23 cellular contexts compared by ENCODE assay signal in genomic region chr6:12439296-12439695, GRCh38.
"Had no signal": no experiment of that assay in that cellular context is flagged by ENCODE, and none has a peak within 500 bp of the region (broad histone marks: within the 10 kb centered on the region; RNA-seq: fewer than 3 reads in every experiment).

No MANE protein-coding gene starts in this region.

- H3K36me3 Mint-ChIP-seq: naive thymus-derived CD8-positive, alpha-beta T cell; stimulated activated effector memory CD8-positive, alpha-beta T cell treated with anti-CD3 and anti-CD28 coated beads, Interleukin-12 subunit alpha, Interleukin-12 subunit beta, amount 100 ng/mL, for 72 hours had no signal

- H3K79me2 ChIP-seq: hepatocyte had no signal

- ATAC-seq: gastrocnemius medialis; left cardiac atrium; left lung; naive thymus-derived CD8-positive, alpha-beta T cell; psoas muscle; right cardiac atrium; stimulated activated effector memory CD8-positive, alpha-beta T cell treated with anti-CD3 and anti-CD28 coated beads, Interleukin-12 subunit alpha, Interleukin-12 subunit beta, amount 100 ng/mL, for 72 hours had no signal

- H3K27ac ChIP-seq: coronary artery, gastrocnemius medialis, hepatocyte, left lung, ovary, psoas muscle, sigmoid colon, stomach, thyroid gland, vagina had no signal

- H2AFZ ChIP-seq: hepatocyte had no signal

- H3K9me3 ChIP-seq: gastrocnemius medialis, ovary, sigmoid colon, thyroid gland, vagina had no signal

- H3K4me1 ChIP-seq: left lung, psoas muscle, sigmoid colon, thyroid gland, vagina had no signal

- H3K4me2 ChIP-seq: hepatocyte had no signal

- DNase-seq: dermis blood vessel endothelial cell; effector memory CD4-positive, alpha-beta T cell; gastrocnemius medialis; head of caudate nucleus; left cardiac atrium; left lung; naive thymus-derived CD8-positive, alpha-beta T cell; occipital lobe; ovary; posterior cingulate gyrus; psoas muscle; right cardiac atrium; sigmoid colon; stimulated activated CD4-positive, alpha-beta T cell treated with anti-CD3 and anti-CD28 coated beads, Interleukin-2, amount 100 ng/mL, for 24 hours; stimulated activated CD4-positive, alpha-beta T cell treated with anti-CD3 and anti-CD28 coated beads, Interleukin-4, amount 100 ng/mL, for 24 hours; stimulated activated naive CD4-positive, alpha-beta T cell treated with Interleukin-2 at 50 U/mL for 16 hours; stomach; thyroid gland; trophoblast cell had no signal

- H3K27ac Mint-ChIP-seq: naive thymus-derived CD8-positive, alpha-beta T cell; stimulated activated effector memory CD8-positive, alpha-beta T cell treated with anti-CD3 and anti-CD28 coated beads, Interleukin-12 subunit alpha, Interleukin-12 subunit beta, amount 100 ng/mL, for 72 hours had no signal

- H3K36me3 ChIP-seq: gastrocnemius medialis, ovary, sigmoid colon, stomach, thyroid gland, vagina had no signal

- H3K27me3 ChIP-seq: gastrocnemius medialis, hepatocyte, left lung, ovary, sigmoid colon, stomach, thyroid gland, vagina had no signal

- H3K4me3 ChIP-seq: coronary artery, gastrocnemius medialis, hepatocyte, left lung, ovary, psoas muscle, sigmoid colon, stomach, thyroid gland, vagina had no signal

- H3K4me3 Mint-ChIP-seq: naive thymus-derived CD8-positive, alpha-beta T cell; stimulated activated effector memory CD8-positive, alpha-beta T cell treated with anti-CD3 and anti-CD28 coated beads, Interleukin-12 subunit alpha, Interleukin-12 subunit beta, amount 100 ng/mL, for 72 hours had no signal

- H3K4me1 Mint-ChIP-seq: stimulated activated effector memory CD8-positive, alpha-beta T cell treated with anti-CD3 and anti-CD28 coated beads, Interleukin-12 subunit alpha, Interleukin-12 subunit beta, amount 100 ng/mL, for 72 hours had no signal
